1 cellular context compared by ENCODE assay signal in genomic region chr5:14415516-14416074, GRCh38.
TF ChIP-seq lines count a peak whose summit lies in the region.

No MANE protein-coding gene starts in this region.

TF ChIP-seq in HepG2, 621 proteins besides CTCF, POLR2A, EP300 and RAD21 (continued from another document):
- TF ChIP-seq PRDM15 (CRISPR knock-in tag; IDR thresholded peaks at IDR 0.05), result no peak
- TF ChIP-seq SOX6 (IDR thresholded peaks at IDR 0.05), result no peak
- no peak for TF ChIP-seq SOX6 (CRISPR knock-in tag; IDR thresholded peaks at IDR 0.05)
- no peak for TF ChIP-seq CENPT (CRISPR knock-in tag; IDR thresholded peaks at IDR 0.05; ENCODE audit: low read depth)
- TF ChIP-seq RFXAP (CRISPR knock-in tag; IDR thresholded peaks at IDR 0.05; ENCODE audit: borderline replicate concordance), result no peak
